17 cellular contexts compared by ENCODE assay signal in genomic region chr1:51907079-51907702, GRCh38. TPM values are rescaled to one million over a fixed set of nuclear protein-coding genes. Genes with fewer than 3 reads are reported as not detected.
A peak's percentile ranks its signal among the peaks of the same experiment; 100 is the strongest.
DNase-seq lines count a peak whose midpoint lies in the region; ATAC-seq and TF ChIP-seq lines count a peak whose summit lies in the region.
"Had no signal": no experiment of that assay in that cellular context is flagged by ENCODE, and none has a peak within 500 bp of the region (broad histone marks: within the 10 kb centered on the region; RNA-seq: fewer than 3 reads in every experiment).

No MANE protein-coding gene starts in this region.

- CTCF ChIA-PET in RWPE1 (lab: Yijun Ruan, JAX), result interaction anchor here (0.8 kb wide), 1 partner anchor 9 kb away, joined by 3 read pairs; no protein-coding TSS in a partner anchor

- peak overlapping the region; percentile 96 for H3K27ac Mint-ChIP-seq in activated naive CD4-positive, alpha-beta T cell treated with anti-CD3 and anti-CD28 coated beads, Interleukin-2, amount 50 U/mL, for 24 hours
- H3K27ac Mint-ChIP-seq in chondrocyte (ENCODE audit: unreplicated experiment), result peak overlapping the region; percentile 65
- peak overlapping the region; percentile 19 for H3K27ac Mint-ChIP-seq in stimulated activated memory B cell treated with anti-CD40 and anti-IgM and Interleukin-4, amounts not matched to agents 10 μg/mL and 1 μg/mL and 100 μg/mL, for 72 hours
- H3K27ac Mint-ChIP-seq: neural progenitor cell; T-helper 1 cell treated with Interleukin-12 subunit alpha and Interleukin-12 subunit beta and Interleukin-4 antibody, amounts not matched to agents 30 μg/mL and 1 μg/mL, for 36 hours had no signal

- TF ChIP-seq CTCF in chondrocyte (IDR thresholded peaks at IDR 0.05) (no peak), RWPE1 (conservative IDR thresholded peaks at IDR 0.05; ENCODE audit: low read depth) (no peak)

- no peak for DNase-seq in activated naive CD4-positive, alpha-beta T cell (lab: John Stamatoyannopoulos, UW)
- peak; percentile 57 for DNase-seq in MV-4-11 (lab: John Stamatoyannopoulos, UW)
- no peak for DNase-seq in chondrocyte (ENCODE audit: low spot score)
- DNase-seq in NK-92 treated with Interleukin-12 subunit alpha and Interleukin-12 subunit beta, amount 100 ng/mL, for 24 hours (lab: John Stamatoyannopoulos, UW), result no peak
- DNase-seq in left ventricle myocardium superior, result no peak
- DNase-seq in RWPE1 (ENCODE audit: low spot score), result no peak
- DNase-seq: activated CD8-positive, alpha-beta memory T cell treated with anti-CD3 and anti-CD28 coated beads for 24 hours; activated naive CD4-positive, alpha-beta T cell treated with Interleukin-2 at 50 U/mL for 16 hours; BE2C; cerebellar nuclear complex; H7; sigmoid colon; stimulated activated naive CD8-positive, alpha-beta T cell treated with anti-CD3 and anti-CD28 coated beads, Interleukin-15, Interleukin-2, amounts not matched to agents 100 U/mL and 50 U/mL, for 24 hours had no signal

- no peaks in the 10 kb centered on the region for H3K36me3 Mint-ChIP-seq in activated naive CD4-positive, alpha-beta T cell treated with anti-CD3 and anti-CD28 coated beads, Interleukin-2, amount 50 U/mL, for 24 hours
- no peaks in the 10 kb centered on the region for H3K36me3 Mint-ChIP-seq in chondrocyte (ENCODE audit: low read depth)
- no peaks in the 10 kb centered on the region for H3K36me3 Mint-ChIP-seq in stimulated activated memory B cell treated with anti-CD40 and anti-IgM and Interleukin-4, amounts not matched to agents 10 μg/mL and 1 μg/mL and 100 μg/mL, for 72 hours
- H3K36me3 Mint-ChIP-seq: neural progenitor cell had no signal

- intact Hi-C loops in left ventricle myocardium superior (cut with micrococcal nuclease), result no loop called here

- no peak for ATAC-seq in stimulated activated memory B cell treated with anti-CD40 and anti-IgM and Interleukin-4, amounts not matched to agents 10 μg/mL and 1 μg/mL and 100 μg/mL, for 72 hours
- ATAC-seq in left ventricle myocardium superior, result no peak
- ATAC-seq: stimulated activated naive CD8-positive, alpha-beta T cell treated with anti-CD3 and anti-CD28 coated beads, Interleukin-15, Interleukin-2, amounts not matched to agents 100 U/mL and 50 U/mL, for 24 hours had no signal

- H3K27ac ChIP-seq in RWPE1, result no peak overlapping the region
- H3K27ac ChIP-seq: neural progenitor cell, sigmoid colon had no signal

- H3K4me1 Mint-ChIP-seq in activated naive CD4-positive, alpha-beta T cell treated with anti-CD3 and anti-CD28 coated beads, Interleukin-2, amount 50 U/mL, for 24 hours, result peaks cover 11% of the 10 kb centered on the region
- H3K4me1 Mint-ChIP-seq in chondrocyte (ENCODE audit: low read depth), result peaks cover 16% of the 10 kb centered on the region
- H3K4me1 Mint-ChIP-seq in stimulated activated memory B cell treated with anti-CD40 and anti-IgM and Interleukin-4, amounts not matched to agents 10 μg/mL and 1 μg/mL and 100 μg/mL, for 72 hours, result peaks cover 12% of the 10 kb centered on the region

- no peaks in the 10 kb centered on the region for H3K9me3 Mint-ChIP-seq in activated naive CD4-positive, alpha-beta T cell treated with anti-CD3 and anti-CD28 coated beads, Interleukin-2, amount 50 U/mL, for 24 hours
- peaks cover 5% of the 10 kb centered on the region for H3K9me3 Mint-ChIP-seq in chondrocyte (ENCODE audit: low read depth)
- H3K9me3 Mint-ChIP-seq in stimulated activated memory B cell treated with anti-CD40 and anti-IgM and Interleukin-4, amounts not matched to agents 10 μg/mL and 1 μg/mL and 100 μg/mL, for 72 hours, result peaks cover 3% of the 10 kb centered on the region
- H3K9me3 Mint-ChIP-seq: T-helper 1 cell treated with Interleukin-12 subunit alpha and Interleukin-12 subunit beta and Interleukin-4 antibody, amounts not matched to agents 30 μg/mL and 1 μg/mL, for 36 hours had no signal

- POLR2A ChIA-PET in RWPE1 (lab: Yijun Ruan, JAX; ENCODE audit: low non-redundant PET), result no interaction called here

- peaks cover 3% of the 10 kb centered on the region for H3K27me3 Mint-ChIP-seq in activated naive CD4-positive, alpha-beta T cell treated with anti-CD3 and anti-CD28 coated beads, Interleukin-2, amount 50 U/mL, for 24 hours
- H3K27me3 Mint-ChIP-seq in chondrocyte (ENCODE audit: low read depth), result no peaks in the 10 kb centered on the region
- peaks cover 18% of the 10 kb centered on the region for H3K27me3 Mint-ChIP-seq in stimulated activated memory B cell treated with anti-CD40 and anti-IgM and Interleukin-4, amounts not matched to agents 10 μg/mL and 1 μg/mL and 100 μg/mL, for 72 hours

- H3K4me3 Mint-ChIP-seq in activated naive CD4-positive, alpha-beta T cell treated with anti-CD3 and anti-CD28 coated beads, Interleukin-2, amount 50 U/mL, for 24 hours, result no peak overlapping the region
- H3K4me3 Mint-ChIP-seq in chondrocyte (ENCODE audit: unreplicated experiment), result no peak overlapping the region
- no peak overlapping the region for H3K4me3 Mint-ChIP-seq in stimulated activated memory B cell treated with anti-CD40 and anti-IgM and Interleukin-4, amounts not matched to agents 10 μg/mL and 1 μg/mL and 100 μg/mL, for 72 hours
- H3K4me3 Mint-ChIP-seq: neural progenitor cell; T-helper 1 cell treated with Interleukin-12 subunit alpha and Interleukin-12 subunit beta and Interleukin-4 antibody, amounts not matched to agents 30 μg/mL and 1 μg/mL, for 36 hours had no signal

RNA-seq across cellular contexts. Expression of gene NRDC, which starts 28.7 kb away (rescaled TPM):
- total RNA-seq in chondrocyte (121 to 146 TPM (median 122 TPM) in 3 replicates), left ventricle myocardium superior (157 TPM)

Comparison
In these comparisons a context has a peak if more than half of its experiments do, and no peak if none do; other contexts are left out.
1. H3K27ac Mint-ChIP-seq: peak in every context shown above with its lines; median percentile 96 in activated naive CD4-positive, alpha-beta T cell treated with anti-CD3 and anti-CD28 coated beads, Interleukin-2, amount 50 U/mL, for 24 hours; 65 in chondrocyte; 19 in stimulated activated memory B cell treated with anti-CD40 and anti-IgM and Interleukin-4, amounts not matched to agents 10 μg/mL and 1 μg/mL and 100 μg/mL, for 72 hours.